8 cellular contexts compared by ENCODE assay signal in genomic region chr12:127145929-127146789, GRCh38.
DNase-seq lines count a peak whose midpoint lies in the region; ATAC-seq and TF ChIP-seq lines count a peak whose summit lies in the region.

No MANE protein-coding gene starts in this region.

- no peaks in the 10 kb centered on the region for H3K27me3 ChIP-seq in Peyer's patch
- H3K27me3 ChIP-seq in upper lobe of left lung: no peaks in the 10 kb centered on the region

- H3K9me3 Mint-ChIP-seq in activated naive CD4-positive, alpha-beta T cell treated with anti-CD3 and anti-CD28 coated beads, Interleukin-2, amount 50 U/mL, for 24 hours: no peaks in the 10 kb centered on the region
- H3K9me3 Mint-ChIP-seq in glutamatergic neuron (ENCODE audit: unreplicated experiment): peaks cover 7% of the 10 kb centered on the region

- peak overlapping the region in 2 of 4 donors; percentile 32 to 58 for H3K27ac ChIP-seq in Peyer's patch
- peak overlapping the region in 3 of 4 donors; percentile 22 to 80 (median 67) for H3K27ac ChIP-seq in upper lobe of left lung

- peaks cover 4% of the 10 kb centered on the region for H3K4me1 Mint-ChIP-seq in activated naive CD4-positive, alpha-beta T cell treated with anti-CD3 and anti-CD28 coated beads, Interleukin-2, amount 50 U/mL, for 24 hours
- H3K4me1 Mint-ChIP-seq in glutamatergic neuron (ENCODE audit: low read depth, unreplicated experiment): no peaks in the 10 kb centered on the region

- H3K27ac Mint-ChIP-seq in activated naive CD4-positive, alpha-beta T cell treated with anti-CD3 and anti-CD28 coated beads, Interleukin-2, amount 50 U/mL, for 24 hours: no peak overlapping the region
- peak overlapping the region; percentile 68 for H3K27ac Mint-ChIP-seq in glutamatergic neuron (ENCODE audit: unreplicated experiment)

- H3K4me1 ChIP-seq in Peyer's patch: no peaks in the 10 kb centered on the region
- peaks cover 0 to 11% (median 10%) of the 10 kb centered on the region in 4 donors for H3K4me1 ChIP-seq in upper lobe of left lung

- 7 to 25% methylated on average over 9 to 72 of the region's 85 CpGs for WGBS in upper lobe of left lung, 2 donors

- no peaks in the 10 kb centered on the region for H3K36me3 Mint-ChIP-seq in activated naive CD4-positive, alpha-beta T cell treated with anti-CD3 and anti-CD28 coated beads, Interleukin-2, amount 50 U/mL, for 24 hours
- no peaks in the 10 kb centered on the region for H3K36me3 Mint-ChIP-seq in glutamatergic neuron (ENCODE audit: unreplicated experiment)

- peaks cover 5% of the 10 kb centered on the region for H3K27me3 Mint-ChIP-seq in activated naive CD4-positive, alpha-beta T cell treated with anti-CD3 and anti-CD28 coated beads, Interleukin-2, amount 50 U/mL, for 24 hours
- no peaks in the 10 kb centered on the region for H3K27me3 Mint-ChIP-seq in glutamatergic neuron (ENCODE audit: unreplicated experiment)

- TF ChIP-seq CTCF in Peyer's patch (IDR thresholded peaks at IDR 0.05): no peak
- TF ChIP-seq CTCF in glutamatergic neuron (IDR thresholded peaks at IDR 0.05; ENCODE audit: partially characterized antibody, unreplicated experiment): no peak
- peak in 1 of 6 experiments; percentile 11 for TF ChIP-seq CTCF in upper lobe of left lung (IDR thresholded peaks at IDR 0.05)

- DNase-seq in Ammon's horn (ENCODE audit: low spot score): peak; percentile 79
- DNase-seq in Peyer's patch: peak; percentile 32 to 71 (median 65)
- peak; percentile 86 for DNase-seq in glutamatergic neuron
- DNase-seq in retina: peak; percentile 95
- peak; percentile 55 to 94 for DNase-seq in upper lobe of left lung

- no peaks in the 10 kb centered on the region for H3K36me3 ChIP-seq in Peyer's patch
- no peaks in the 10 kb centered on the region for H3K36me3 ChIP-seq in upper lobe of left lung

- TF ChIP-seq EP300 in upper lobe of left lung (IDR thresholded peaks at IDR 0.05): no peak

- TF ChIP-seq POLR2A in Peyer's patch (IDR thresholded peaks at IDR 0.05) (no peak), upper lobe of left lung (IDR thresholded peaks at IDR 0.05) (peak in 1 of 4 donors; percentile 61)

- H3K4me3 Mint-ChIP-seq in activated naive CD4-positive, alpha-beta T cell treated with anti-CD3 and anti-CD28 coated beads, Interleukin-2, amount 50 U/mL, for 24 hours: peak overlapping the region; percentile 81
- H3K4me3 Mint-ChIP-seq in glutamatergic neuron (ENCODE audit: unreplicated experiment): peak overlapping the region; percentile 81

- ATAC-seq in upper lobe of left lung (ENCODE audit: low FRiP score in 2 of 2): peak; percentile 63 to 94
- ATAC-seq in GM18517 (IDR thresholded peaks at IDR 0.05; ENCODE audit: unreplicated experiment): no peak
- ATAC-seq in GM18511 (IDR thresholded peaks at IDR 0.05; ENCODE audit: unreplicated experiment): no peak

- H3K4me3 ChIP-seq in Peyer's patch: peak overlapping the region; percentile 28 to 57 (median 46)
- peak overlapping the region; percentile 2 to 59 (median 50) for H3K4me3 ChIP-seq in upper lobe of left lung

- H3K9me3 ChIP-seq in Peyer's patch: no peaks in the 10 kb centered on the region
- peaks cover 0 to 7% (median 2%) of the 10 kb centered on the region in 4 donors for H3K9me3 ChIP-seq in upper lobe of left lung

Comparison
In these comparisons a context has a peak if more than half of its experiments do, and no peak if none do; other contexts are left out.
1. ATAC-seq: peak in upper lobe of left lung (2 of 2); none in GM18517 (single experiment) and GM18511 (single experiment).
2. Peak in every context shown above with its lines, with median percentiles within 50 percentile points of each other: DNase-seq.